10 cellular contexts compared by ENCODE assay signal in genomic region chr11:83827940-83828554, GRCh38.
DNase-seq lines count a peak whose midpoint lies in the region; TF ChIP-seq lines count a peak whose summit lies in the region.
"Had no signal": no experiment of that assay in that cellular context is flagged by ENCODE, and none has a peak within 500 bp of the region (broad histone marks: within the 10 kb centered on the region; RNA-seq: fewer than 3 reads in every experiment).

No MANE protein-coding gene starts in this region.

- H3K36me3 ChIP-seq in GM23248 (ENCODE audit: low read depth) (no peaks in the 10 kb centered on the region), spleen (no peaks in the 10 kb centered on the region)

- H3K4me3 ChIP-seq in GM23248 (peak overlapping the region; percentile 57), LNCaP clone FGC (ENCODE audit: low read depth, low read length) (no peak overlapping the region), spleen (peak overlapping the region in 2 of 8 donors; percentile 19 to 47)

- peak overlapping the region; percentile 92 for H2AFZ ChIP-seq in GM23248

- H3K27ac Mint-ChIP-seq in activated T-helper 2 cell treated with anti-CD3 and anti-CD28 coated beads, Interferon-gamma antibody, Interleukin-2, Interleukin-4, amounts not matched to agents 10 μg/mL and 5 μg/mL and 100 μg/mL, durations not matched to agents 14 hours and 24 hours and 36 hours: no peak overlapping the region
- H3K27ac Mint-ChIP-seq: activated naive CD4-positive, alpha-beta T cell treated with anti-CD3 and anti-CD28 coated beads, Interleukin-2, amount 50 U/mL, for 72 hours; stimulated activated naive CD8-positive, alpha-beta T cell treated with anti-CD3 and anti-CD28 coated beads, Interleukin-15, Interleukin-2, amounts not matched to agents 100 ng/mL and 50 ng/mL, for 24 hours had no signal

- no peaks in the 10 kb centered on the region for H3K9me3 ChIP-seq in GM23248 (ENCODE audit: low read depth)
- no peaks in the 10 kb centered on the region for H3K9me3 ChIP-seq in spleen

- H3K9me3 Mint-ChIP-seq in activated T-helper 2 cell treated with anti-CD3 and anti-CD28 coated beads, Interferon-gamma antibody, Interleukin-2, Interleukin-4, amounts not matched to agents 10 μg/mL and 5 μg/mL and 100 μg/mL, durations not matched to agents 14 hours and 24 hours and 36 hours: no peaks in the 10 kb centered on the region
- H3K9me3 Mint-ChIP-seq: activated naive CD4-positive, alpha-beta T cell treated with anti-CD3 and anti-CD28 coated beads, Interleukin-2, amount 50 U/mL, for 72 hours; stimulated activated naive CD8-positive, alpha-beta T cell treated with anti-CD3 and anti-CD28 coated beads, Interleukin-15, Interleukin-2, amounts not matched to agents 100 ng/mL and 50 ng/mL, for 24 hours had no signal

- H3K27me3 Mint-ChIP-seq in activated T-helper 2 cell treated with anti-CD3 and anti-CD28 coated beads, Interferon-gamma antibody, Interleukin-2, Interleukin-4, amounts not matched to agents 10 μg/mL and 5 μg/mL and 100 μg/mL, durations not matched to agents 14 hours and 24 hours and 36 hours (ENCODE audit: low read depth): no peaks in the 10 kb centered on the region

- H3K27ac ChIP-seq in GM23248 (peak overlapping the region; percentile 46), spleen (no peak overlapping the region)

- WGBS in GM23248 (ENCODE audit: low coverage in 1 of 2, low lambda C conversion rate in 2 of 2, missing lambda C conversion rate in 2 of 2), 2 experiments: 26 to 30% methylated on average over 5 of the region's 5 CpGs
- 57 to 66% (median 60%) methylated on average over 5 of the region's 5 CpGs for WGBS in spleen, 5 donors

- H3K4me2 ChIP-seq in GM23248 (ENCODE audit: unreplicated experiment): peak overlapping the region; percentile 90

- H3K36me3 Mint-ChIP-seq in activated T-helper 2 cell treated with anti-CD3 and anti-CD28 coated beads, Interferon-gamma antibody, Interleukin-2, Interleukin-4, amounts not matched to agents 10 μg/mL and 5 μg/mL and 100 μg/mL, durations not matched to agents 14 hours and 24 hours and 36 hours (ENCODE audit: low read depth): no peaks in the 10 kb centered on the region
- H3K36me3 Mint-ChIP-seq: activated naive CD4-positive, alpha-beta T cell treated with anti-CD3 and anti-CD28 coated beads, Interleukin-2, amount 50 U/mL, for 72 hours had no signal

- no peaks in the 10 kb centered on the region for H3K79me2 ChIP-seq in GM23248 (ENCODE audit: insufficient read depth)

- intact Hi-C loops in spleen (cut with DNase I; ENCODE audit: low total_unique reads): no loop called here
- intact Hi-C loops in activated T-helper 2 cell treated with anti-CD3 and anti-CD28 coated beads, Interferon-gamma antibody, Interleukin-2, Interleukin-4, amounts not matched to agents 10 μg/mL and 5 μg/mL and 100 μg/mL, durations not matched to agents 14 hours and 24 hours and 36 hours (cut with micrococcal nuclease): no loop called here

- no peak for TF ChIP-seq POLR2A in spleen (IDR thresholded peaks at IDR 0.05)

- H3K4me3 Mint-ChIP-seq in activated T-helper 2 cell treated with anti-CD3 and anti-CD28 coated beads, Interferon-gamma antibody, Interleukin-2, Interleukin-4, amounts not matched to agents 10 μg/mL and 5 μg/mL and 100 μg/mL, durations not matched to agents 14 hours and 24 hours and 36 hours (ENCODE audit: low read depth): no peak overlapping the region
- H3K4me3 Mint-ChIP-seq: stimulated activated naive CD8-positive, alpha-beta T cell treated with anti-CD3 and anti-CD28 coated beads, Interleukin-15, Interleukin-2, amounts not matched to agents 100 ng/mL and 50 ng/mL, for 24 hours had no signal

- peak; percentile 63 for DNase-seq in GM23248
- no peak for DNase-seq in LNCaP clone FGC (ENCODE audit: low read depth)
- peak; percentile 73 for DNase-seq in SKM-1 treated with dmso at 0.1 percent for 144 hours (lab: John Stamatoyannopoulos, UW; ENCODE audit: unreplicated experiment)
- DNase-seq in globus pallidus (ENCODE audit: low spot score): peak; percentile 64
- DNase-seq in spleen: no peak
- DNase-seq in activated T-helper 2 cell treated with anti-CD3 and anti-CD28 coated beads, Interferon-gamma antibody, Interleukin-2, Interleukin-4, amounts not matched to agents 10 μg/mL and 5 μg/mL and 100 μg/mL, durations not matched to agents 14 hours and 24 hours and 36 hours (ENCODE audit: low spot score): no peak
- DNase-seq in cortex of kidney (lab: John Stamatoyannopoulos, UW): no peak

- in situ Hi-C loops in GM23248 (cut with MboI): loop anchor here (25.0 kb wide), 1 partner anchor 734 kb away; no protein-coding TSS in a partner anchor

- H3K4me1 ChIP-seq in GM23248 (ENCODE audit: insufficient read depth) (peaks cover 31% of the 10 kb centered on the region), spleen (peaks cover 0 to 5% (median 0%) of the 10 kb centered on the region in 6 donors)

- peak overlapping the region; percentile 50 for H3K9ac ChIP-seq in GM23248

- no peaks in the 10 kb centered on the region for H3K27me3 ChIP-seq in GM23248 (replicated peaks; ENCODE audit: insufficient read depth)
- H3K27me3 ChIP-seq in spleen (replicated peaks in 1 of 7): no peaks in the 10 kb centered on the region

- no peaks in the 10 kb centered on the region for H3K9me2 ChIP-seq in GM23248 (ENCODE audit: insufficient read depth)

- no peaks in the 10 kb centered on the region for H3K4me1 Mint-ChIP-seq in activated T-helper 2 cell treated with anti-CD3 and anti-CD28 coated beads, Interferon-gamma antibody, Interleukin-2, Interleukin-4, amounts not matched to agents 10 μg/mL and 5 μg/mL and 100 μg/mL, durations not matched to agents 14 hours and 24 hours and 36 hours (ENCODE audit: low read depth)

- TF ChIP-seq CTCF in GM12873 (IDR thresholded peaks at IDR 0.05; ENCODE audit: insufficient read depth, low read depth, low read length, missing control alignments): peak; percentile 65
- TF ChIP-seq CTCF in LNCaP clone FGC (IDR thresholded peaks at IDR 0.05; ENCODE audit: control insufficient read depth, extremely low read depth, insufficient read depth): peak; percentile 80
- peak in 7 of 11 experiments; percentile 15 to 54 (median 46) for TF ChIP-seq CTCF in spleen (IDR thresholded peaks at IDR 0.05 in 8 of 11, conservative IDR thresholded peaks at IDR 0.05 in 3 of 11)

- peaks cover 32% of the 10 kb centered on the region for H3F3A ChIP-seq in GM23248 (ENCODE audit: insufficient read depth)

- no peaks in the 10 kb centered on the region for H4K20me1 ChIP-seq in GM23248 (ENCODE audit: insufficient read depth)

Comparison
In these comparisons a context has a peak if more than half of its experiments do, and no peak if none do; other contexts are left out.
1. DNase-seq: peak in GM23248 (single experiment), SKM-1 treated with dmso at 0.1 percent for 144 hours (single experiment) and globus pallidus (single experiment); none in LNCaP clone FGC (single experiment), spleen (single experiment), activated T-helper 2 cell treated with anti-CD3 and anti-CD28 coated beads, Interferon-gamma antibody, Interleukin-2, Interleukin-4, amounts not matched to agents 10 μg/mL and 5 μg/mL and 100 μg/mL, durations not matched to agents 14 hours and 24 hours and 36 hours (single experiment) and cortex of kidney (single experiment).
2. Peak in every context shown above with its lines, with median percentiles within 50 percentile points of each other: CTCF ChIP-seq.